In the genomic region with DNA sequence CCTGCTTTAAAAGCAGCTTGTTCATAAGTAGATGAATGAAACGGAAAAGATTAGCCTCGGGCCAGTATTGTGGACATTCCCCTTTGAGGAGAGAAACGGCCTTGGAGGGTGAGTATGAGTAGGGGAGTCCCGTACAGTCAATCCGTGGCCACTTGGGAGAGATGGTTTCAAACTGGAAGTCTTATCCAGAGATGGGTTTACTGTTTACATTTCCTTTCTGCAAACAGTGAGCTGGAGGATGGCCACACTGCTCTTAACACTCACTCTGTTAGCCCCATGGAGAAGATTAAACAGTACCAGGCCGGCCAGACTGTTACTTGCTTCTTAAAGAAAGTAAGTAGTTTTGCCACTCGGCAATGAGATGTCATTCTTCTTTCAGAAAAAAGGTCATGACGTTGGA, we compare ENCODE assay signal across 20 cellular contexts. TPM values are rescaled to one million over a fixed set of nuclear protein-coding genes. Genes with fewer than 3 reads are reported as not detected.
DNase-seq lines count a peak whose midpoint lies in the region; ATAC-seq, FAIRE-seq and TF ChIP-seq lines count a peak whose summit lies in the region.
"Had no signal": no experiment of that assay in that cellular context is flagged by ENCODE, and none has a peak within 500 bp of the region (broad histone marks: within the 10 kb centered on the region; RNA-seq: fewer than 3 reads in every experiment).

No MANE protein-coding gene starts in this region.

- DNase-seq in NCI-H510A treated with DMSO at 0.1 percent for 48 hours (lab: John Stamatoyannopoulos, UW), result peak; percentile 17
- DNase-seq in NCI-H510A (lab: John Stamatoyannopoulos, UW), result no peak
- DNase-seq in DMS53 (lab: John Stamatoyannopoulos, UW), result peak; percentile 39
- DNase-seq in lower lobe of right lung, result no peak
- DNase-seq in dorsolateral prefrontal cortex, result no peak
- no peak for DNase-seq in frontal cortex (ENCODE audit: low spot score in 2 of 2)
- DNase-seq: CD8-positive, alpha-beta memory T cell; EL; H7; NCI-H1417; NCI-H1930; NCI-H2171; NCI-H446 treated with DMSO at 0.1 percent for 48 hours; NCI-H82 had no signal

- peaks cover 99% of the 10 kb centered on the region for H3K36me3 Mint-ChIP-seq in activated T-helper 17 cell treated with anti-CD3 and anti-CD28 coated beads, Interleukin-2, amount 50 U/mL, for 72 hours (ENCODE audit: low read depth)

- ATAC-seq in activated T-helper 17 cell treated with anti-CD3 and anti-CD28 coated beads, Interleukin-2, amount 50 U/mL, for 72 hours (replicated peaks), result peak; percentile 38
- ATAC-seq in lower lobe of right lung (peak; percentile 42 to 77), HG03095 (IDR thresholded peaks at IDR 0.05; ENCODE audit: unreplicated experiment) (no peak)

- no peaks in the 10 kb centered on the region for H3K9me3 ChIP-seq in lower lobe of right lung
- H3K9me3 ChIP-seq: BLaER1 had no signal

- H3K4me1 ChIP-seq in lower lobe of right lung, result peaks cover 20% of the 10 kb centered on the region

- no peaks in the 10 kb centered on the region for H3K27me3 ChIP-seq in lower lobe of right lung (ENCODE audit: low read depth)
- H3K27me3 ChIP-seq in dorsolateral prefrontal cortex, result no peaks in the 10 kb centered on the region
- H3K27me3 ChIP-seq: BLaER1 had no signal

- TF ChIP-seq CTCF in lower lobe of right lung (IDR thresholded peaks at IDR 0.05) (no peak), dorsolateral prefrontal cortex (IDR thresholded peaks at IDR 0.05 in 54 of 56, conservative IDR thresholded peaks at IDR 0.05 in 2 of 56; ENCODE audit: low read depth in 1 of 56, partially characterized antibody in 56 of 56) (no peak)

- H3K4me3 ChIP-seq in lower lobe of right lung (no peak overlapping the region), dorsolateral prefrontal cortex (no peak overlapping the region)
- H3K4me3 ChIP-seq: BLaER1 had no signal

- peaks cover 10% of the 10 kb centered on the region for H3K4me1 Mint-ChIP-seq in activated T-helper 17 cell treated with anti-CD3 and anti-CD28 coated beads, Interleukin-2, amount 50 U/mL, for 72 hours

- H3K27ac ChIP-seq in lower lobe of right lung (no peak overlapping the region), dorsolateral prefrontal cortex (no peak overlapping the region)
- H3K27ac ChIP-seq: 22Rv1, BLaER1 had no signal

- intact Hi-C loops in lower lobe of right lung (cut with DNase I) (no loop called here), dorsolateral prefrontal cortex (cut with DNase I) (no loop called here)

- FAIRE-seq in frontal cortex (lab: Jason Lieb, UNC), result no peak

- H3K4me3 Mint-ChIP-seq in activated T-helper 17 cell treated with anti-CD3 and anti-CD28 coated beads, Interleukin-2, amount 50 U/mL, for 72 hours, result no peak overlapping the region

- H3K27me3 Mint-ChIP-seq in activated T-helper 17 cell treated with anti-CD3 and anti-CD28 coated beads, Interleukin-2, amount 50 U/mL, for 72 hours, result no peaks in the 10 kb centered on the region
- H3K27me3 Mint-ChIP-seq: CD8-positive, alpha-beta memory T cell had no signal

- H3K36me3 ChIP-seq in lower lobe of right lung, result peaks cover 89% of the 10 kb centered on the region

- H3K9me3 Mint-ChIP-seq in activated T-helper 17 cell treated with anti-CD3 and anti-CD28 coated beads, Interleukin-2, amount 50 U/mL, for 72 hours, result no peaks in the 10 kb centered on the region
- H3K9me3 Mint-ChIP-seq: CD8-positive, alpha-beta memory T cell had no signal

- H3K27ac Mint-ChIP-seq in activated T-helper 17 cell treated with anti-CD3 and anti-CD28 coated beads, Interleukin-2, amount 50 U/mL, for 72 hours, result peak overlapping the region; percentile 26

RNA-seq across cellular contexts. Expression of a gene that starts 20.3 kb away (rescaled TPM):
- total RNA-seq in activated T-helper 17 cell treated with anti-CD3 and anti-CD28 coated beads, Interleukin-2, amount 50 U/mL, for 72 hours, result 10 to 100 TPM; 18.2 to 26.0 TPM
- 45.0 TPM for total RNA-seq in lower lobe of right lung
- total RNA-seq in dorsolateral prefrontal cortex, result 10 to 100 TPM in 97 of 120 experiments, 1 to 10 TPM in 23; 4.9 to 25.1 (median 12.7) TPM
- 1.6 TPM for total RNA-seq in frontal cortex

RNA-seq across cellular contexts. Expression of a gene that starts 26.8 kb away (rescaled TPM):
- total RNA-seq in activated T-helper 17 cell treated with anti-CD3 and anti-CD28 coated beads, Interleukin-2, amount 50 U/mL, for 72 hours, result under 1 TPM in 1 of 2 donors, not detected in 1; 0.11 TPM
- total RNA-seq in lower lobe of right lung (0.15 TPM), dorsolateral prefrontal cortex (1 to 10 TPM; 1.0 to 6.3 (median 3.0) TPM), frontal cortex (not detected)
- total RNA-seq: CD8-positive, alpha-beta memory T cell; LHCN-M2; RPMI7951 had no signal

RNA-seq across cellular contexts. Expression of a gene that starts 35.5 kb away (rescaled TPM):
- total RNA-seq in activated T-helper 17 cell treated with anti-CD3 and anti-CD28 coated beads, Interleukin-2, amount 50 U/mL, for 72 hours, result 10 to 100 TPM; 50.1 to 79.5 TPM
- 21.6 TPM for total RNA-seq in lower lobe of right lung
- total RNA-seq in dorsolateral prefrontal cortex, result 10 to 100 TPM; 13.8 to 28.8 (median 19.8) TPM
- total RNA-seq in frontal cortex, result 23.6 TPM

RNA-seq across cellular contexts. Expression of a gene that starts 35.6 kb away (rescaled TPM):
- total RNA-seq in activated T-helper 17 cell treated with anti-CD3 and anti-CD28 coated beads, Interleukin-2, amount 50 U/mL, for 72 hours, result 100 to 1,000 TPM; 290 to 425 TPM
- total RNA-seq in lower lobe of right lung (221 TPM), dorsolateral prefrontal cortex (100 to 1,000 TPM; 194 to 564 (median 384) TPM), frontal cortex (181 TPM)

RNA-seq across cellular contexts. Expression of a gene that starts 47.1 kb away (rescaled TPM):
- total RNA-seq in activated T-helper 17 cell treated with anti-CD3 and anti-CD28 coated beads, Interleukin-2, amount 50 U/mL, for 72 hours, result not detected
- not detected for total RNA-seq in lower lobe of right lung
- under 1 TPM in 8 of 120 experiments, not detected in 112; 0.25 to 0.42 (median 0.33) TPM for total RNA-seq in dorsolateral prefrontal cortex
- total RNA-seq in frontal cortex, result not detected
- total RNA-seq: CD8-positive, alpha-beta memory T cell; LHCN-M2 had no signal

Comparison
In these comparisons a context has a peak if more than half of its experiments do, and no peak if none do; other contexts are left out.
1. DNase-seq: peak in NCI-H510A treated with DMSO at 0.1 percent for 48 hours (single experiment) and DMS53 (single experiment); none in NCI-H510A (single experiment), lower lobe of right lung (single experiment), dorsolateral prefrontal cortex (0 of 10) and frontal cortex (0 of 2).